ENCODE assay signal across 28 cellular contexts in the genomic region with DNA sequence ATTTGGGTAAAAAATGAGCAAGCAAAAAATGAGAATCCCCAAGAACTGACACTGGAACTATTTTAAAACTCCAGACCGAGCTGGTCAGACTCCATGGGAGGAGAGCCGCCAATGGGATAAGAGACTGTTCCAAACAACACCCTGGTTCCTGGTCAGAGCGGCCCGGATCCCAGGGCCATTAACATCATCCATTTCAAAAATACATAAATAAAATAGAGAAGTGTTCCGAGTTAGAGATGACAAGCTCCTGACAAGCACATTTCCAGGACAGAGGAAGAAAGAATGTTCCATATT.
"Had no signal": no experiment of that assay in that cellular context is flagged by ENCODE, and none has a peak within 500 bp of the region (broad histone marks: within the 10 kb centered on the region; RNA-seq: fewer than 3 reads in every experiment).

No MANE protein-coding gene starts in this region.

- H3K9ac ChIP-seq: KMS-11 had no signal

- H3K4me3 Mint-ChIP-seq: activated CD4-positive, alpha-beta memory T cell treated with anti-CD3 and anti-CD28 coated beads for 36 hours; activated CD4-positive, alpha-beta T cell treated with anti-CD3 and anti-CD28 coated beads, Interleukin-2, amount 10 ng/mL, durations not matched to agents 7 days and 5 days; activated naive CD8-positive, alpha-beta T cell treated with anti-CD3 and anti-CD28 coated beads, Interleukin-2, amount 50 U/mL, for 24 hours; activated T-cell treated with anti-CD3 and anti-CD28 coated beads, Interleukin-2, amount 50 U/mL, for 4 hours; T-cell had no signal

- ATAC-seq: activated naive CD4-positive, alpha-beta T cell treated with anti-CD3 and anti-CD28 coated beads, Interleukin-2, amount 50 U/mL, for 72 hours; activated naive CD8-positive, alpha-beta T cell treated with anti-CD3 and anti-CD28 coated beads, Interleukin-2, amount 50 U/mL, for 24 hours; activated T-cell treated with anti-CD3 and anti-CD28 coated beads, Interleukin-2, amount 50 U/mL, for 4 hours; body of pancreas; Panc1; Right ventricle myocardium inferior; T-cell had no signal

- H3K4me1 Mint-ChIP-seq: activated CD4-positive, alpha-beta T cell treated with anti-CD3 and anti-CD28 coated beads, Interleukin-2, amount 10 ng/mL, durations not matched to agents 7 days and 5 days; activated naive CD8-positive, alpha-beta T cell treated with anti-CD3 and anti-CD28 coated beads, Interleukin-2, amount 50 U/mL, for 24 hours; T-cell had no signal

- H3K9me3 Mint-ChIP-seq: activated CD4-positive, alpha-beta memory T cell treated with anti-CD3 and anti-CD28 coated beads for 36 hours; activated CD4-positive, alpha-beta T cell treated with anti-CD3 and anti-CD28 coated beads, Interleukin-2, amount 10 ng/mL, durations not matched to agents 7 days and 5 days; activated naive CD4-positive, alpha-beta T cell treated with anti-CD3 and anti-CD28 coated beads, Interleukin-2, amount 50 U/mL, for 72 hours; activated naive CD8-positive, alpha-beta T cell treated with anti-CD3 and anti-CD28 coated beads, Interleukin-2, amount 50 U/mL, for 24 hours; activated T-cell treated with anti-CD3 and anti-CD28 coated beads, Interleukin-2, amount 50 U/mL, for 4 hours; T-cell had no signal

- H3K4me3 ChIP-seq: ascending aorta, body of pancreas, SK-N-MC had no signal

- H3K27ac Mint-ChIP-seq: activated CD4-positive, alpha-beta memory T cell treated with anti-CD3 and anti-CD28 coated beads for 36 hours; activated CD4-positive, alpha-beta T cell treated with anti-CD3 and anti-CD28 coated beads, Interleukin-2, amount 10 ng/mL, durations not matched to agents 7 days and 5 days; activated naive CD8-positive, alpha-beta T cell treated with anti-CD3 and anti-CD28 coated beads, Interleukin-2, amount 50 U/mL, for 24 hours; T-cell had no signal

- H3K4me1 ChIP-seq: ascending aorta, body of pancreas had no signal

- H3K9me3 ChIP-seq: ascending aorta, body of pancreas had no signal

- H3K36me3 ChIP-seq: ascending aorta had no signal

- H3K27ac ChIP-seq: body of pancreas, KMS-11, SK-N-MC, VCaP had no signal

- DNase-seq: activated CD4-positive, alpha-beta memory T cell treated with anti-CD3 and anti-CD28 coated beads for 36 hours; activated CD4-positive, alpha-beta T cell treated with anti-CD3 and anti-CD28 coated beads, Interleukin-2, amount 10 ng/mL, durations not matched to agents 7 days and 5 days; activated CD4-positive, CD25-positive, alpha-beta regulatory T cell; activated CD8-positive, alpha-beta memory T cell treated with anti-CD3 and anti-CD28 coated beads for 24 hours; activated effector memory CD4-positive, alpha-beta T cell treated with anti-CD3 and anti-CD28 coated beads, Interleukin-2, amount 50 U/mL, for 16 hours; activated naive CD4-positive, alpha-beta T cell treated with Interleukin-2 at 50 U/mL for 16 hours; activated naive CD8-positive, alpha-beta T cell treated with anti-CD3 and anti-CD28 coated beads, Interleukin-2, amount 50 U/mL, for 24 hours; activated T-cell treated with anti-CD3 and anti-CD28 coated beads, Interleukin-2, amount 50 U/mL, for 4 hours; amniotic stem cell; body of pancreas; MV-4-11; NCI-H1092 treated with DMSO at 0.1 percent for 48 hours; NCI-H1417 treated with DMSO at 0.1 percent for 48 hours; NCI-H1694; NCI-H2029 treated with DMSO at 0.1 percent for 48 hours; NCI-H345; NCI-H510A; NCI-H526 treated with DMSO at 0.1 percent for 48 hours; NCI-H82; RPMI8226; T-cell had no signal

- H3K27me3 Mint-ChIP-seq: activated CD4-positive, alpha-beta memory T cell treated with anti-CD3 and anti-CD28 coated beads for 36 hours; activated CD4-positive, alpha-beta T cell treated with anti-CD3 and anti-CD28 coated beads, Interleukin-2, amount 10 ng/mL, durations not matched to agents 7 days and 5 days; activated naive CD8-positive, alpha-beta T cell treated with anti-CD3 and anti-CD28 coated beads, Interleukin-2, amount 50 U/mL, for 24 hours; T-cell had no signal

- H3K27me3 ChIP-seq: ascending aorta, body of pancreas had no signal

- H3K4me2 ChIP-seq: KMS-11 had no signal
